Comparison of ENCODE assay signal across 12 cellular contexts in the genomic region with DNA sequence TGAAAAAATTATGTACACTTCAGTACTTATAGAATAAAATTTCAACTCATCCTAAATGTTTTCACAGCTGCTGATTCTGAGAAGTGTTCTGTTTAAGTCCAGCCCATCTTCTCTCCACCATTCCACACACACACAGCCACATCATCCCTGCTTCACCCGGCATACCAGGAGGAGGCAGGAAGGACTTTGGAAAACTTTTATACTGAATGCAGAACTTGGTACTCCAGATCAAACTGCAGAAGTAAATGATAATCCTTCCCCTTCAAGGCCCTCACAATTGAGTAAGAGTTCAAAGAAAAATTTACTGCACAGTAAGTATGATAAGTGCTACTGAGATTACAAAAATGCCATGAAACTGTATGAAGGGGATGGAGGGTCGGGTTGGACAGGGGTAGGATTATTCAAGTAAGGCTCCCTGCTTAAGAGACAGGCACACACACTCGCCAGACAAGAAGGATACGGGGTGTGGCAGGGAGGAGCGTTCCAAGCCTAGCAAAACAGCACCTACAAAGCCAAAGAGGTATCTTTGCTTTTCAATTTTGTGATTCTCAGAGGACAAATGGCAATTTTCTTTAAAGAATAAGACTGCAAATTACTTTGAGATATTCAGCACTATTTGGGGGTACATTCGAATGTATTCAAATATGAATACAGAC. TPM values are rescaled to one million over a fixed set of nuclear protein-coding genes. Genes with fewer than 3 reads are reported as not detected.
DNase-seq lines count a peak whose midpoint lies in the region; ATAC-seq, FAIRE-seq and TF ChIP-seq lines count a peak whose summit lies in the region.
"Had no signal": no experiment of that assay in that cellular context is flagged by ENCODE, and none has a peak within 500 bp of the region (broad histone marks: within the 10 kb centered on the region; RNA-seq: fewer than 3 reads in every experiment).

No MANE protein-coding gene starts in this region.

- H3K4me3 ChIP-seq in AG10803 (ENCODE audit: low read length) (no peak overlapping the region), GM23338 (peak overlapping the region; percentile 97), K562 (no peak overlapping the region), muscle layer of duodenum (ENCODE audit: low read depth in 1 of 2, low read length in 2 of 2) (peak overlapping the region; percentile 74 to 96)
- H3K4me3 ChIP-seq: cardiac muscle cell had no signal

- no peak for TF ChIP-seq EP300 in K562 (IDR thresholded peaks at IDR 0.05; ENCODE audit: low read length)

- ATAC-seq in GM23338 (no peak), K562 (0 out of 3 replicates have a peak, but pooled peaks have one; percentile 6), HG03520 (IDR thresholded peaks at IDR 0.05; ENCODE audit: unreplicated experiment) (no peak)

- in situ Hi-C loops in K562 (cut with MboI), result no loop called here

- POLR2A ChIA-PET in K562 (lab: Yijun Ruan, JAX), result interaction anchor here (0.7 kb wide), 1 partner anchor 90 kb away, joined by 3 read pairs; no protein-coding TSS in a partner anchor

- TF ChIP-seq POLR2A in K562 (conservative IDR thresholded peaks at IDR 0.05), result no peak

- peaks cover 2% of the 10 kb centered on the region; the same call in 1 of the 3 replicates for H3K9me3 Mint-ChIP-seq in GM23338

- BruUV-seq in K562 (replicated peaks; lab: Mats Ljungman, UMichigan), result no TSS peak

- H3K4me2 ChIP-seq in GM23338 (peak overlapping the region; percentile 94), K562 (ENCODE audit: insufficient read depth, low read length) (peak overlapping the region; percentile 48)

- peaks cover 55% of the 10 kb centered on the region for H3K4me1 Mint-ChIP-seq in GM23338

- peaks cover 68% of the 10 kb centered on the region for H3K79me2 ChIP-seq in GM23338 (replicated peaks; ENCODE audit: insufficient read depth)
- peaks cover 70% of the 10 kb centered on the region for H3K79me2 ChIP-seq in K562 (ENCODE audit: control insufficient read depth, insufficient read depth, low read length)

- no peaks in the 10 kb centered on the region for H3K27me3 Mint-ChIP-seq in GM23338 (ENCODE audit: insufficient read depth, low read depth, poor library complexity)

- no peaks in the 10 kb centered on the region for H3K9me1 ChIP-seq in K562 (ENCODE audit: control insufficient read depth, insufficient read depth, low read length)

- H3K9me2 ChIP-seq in GM23338 (ENCODE audit: insufficient read depth), result no peaks in the 10 kb centered on the region

- no peak overlapping the region for H3K27ac ChIP-seq in GM23338 (ENCODE audit: low read depth)
- H3K27ac ChIP-seq in K562 (ENCODE audit: extremely low read depth, low read depth, low read length), result no peak overlapping the region
- H3K27ac ChIP-seq in muscle layer of duodenum (ENCODE audit: low read length), result peak overlapping the region; percentile 97
- H3K27ac ChIP-seq: cardiac muscle cell had no signal

- TF ChIP-seq CTCF in AG10803 (conservative IDR thresholded peaks at IDR 0.05; ENCODE audit: low read length), result no peak
- TF ChIP-seq CTCF in GM23338 (conservative IDR thresholded peaks at IDR 0.05; ENCODE audit: low read depth in 2 of 2), result no peak
- no peak for TF ChIP-seq CTCF in K562 (IDR thresholded peaks at IDR 0.05 in 2 of 3, conservative IDR thresholded peaks at IDR 0.05 in 1 of 3; ENCODE audit: insufficient read depth in 2 of 3, low read depth in 1 of 3, low read length in 3 of 3)

- no peaks in the 10 kb centered on the region for H3K27me3 ChIP-seq in GM23338 (ENCODE audit: insufficient read depth)
- no peaks in the 10 kb centered on the region for H3K27me3 ChIP-seq in K562 (ENCODE audit: control insufficient read depth in 2 of 2, insufficient read depth in 2 of 2, low read length in 2 of 2)
- H3K27me3 ChIP-seq in muscle layer of duodenum (ENCODE audit: low read depth, low read length), result no peaks in the 10 kb centered on the region
- H3K27me3 ChIP-seq: cardiac muscle cell had no signal

- intact Hi-C loops in K562 (cut with micrococcal nuclease), result no loop called here

- peak overlapping the region; percentile 98; the same call in 2 of the 3 replicates for H3K4me3 Mint-ChIP-seq in GM23338

- H3K36me3 Mint-ChIP-seq in GM23338 (ENCODE audit: low read depth), result peaks cover 3% of the 10 kb centered on the region; the same call in 1 of the 3 replicates

- CTCF ChIA-PET in K562 (lab: Yijun Ruan, JAX; ENCODE audit: low intra/inter-chr PET ratio), result no interaction called here

- H3F3A ChIP-seq in GM23338 (replicated peaks; ENCODE audit: low read depth), result peaks cover 7% of the 10 kb centered on the region; the same call in 1 of the 2 replicates

- H3K9ac ChIP-seq in K562 (ENCODE audit: insufficient read depth in 1 of 2, low read depth in 2 of 2, low read length in 2 of 2), result no peak overlapping the region

- H4K20me1 ChIP-seq in GM23338 (replicated peaks; ENCODE audit: insufficient read depth), result peaks cover 19% of the 10 kb centered on the region
- peaks cover 17% of the 10 kb centered on the region for H4K20me1 ChIP-seq in K562 (replicated peaks; ENCODE audit: control insufficient read depth, insufficient read depth, low read length)

- 22% methylated on average over 6 of the region's 6 CpGs for WGBS in K562 (ENCODE audit: insufficient coverage, low coverage, missing lambda C conversion rate)

- no peaks in the 10 kb centered on the region for H3K36me3 ChIP-seq in GM23338 (ENCODE audit: insufficient read depth)
- no peaks in the 10 kb centered on the region for H3K36me3 ChIP-seq in K562 (ENCODE audit: control insufficient read depth, insufficient read depth, low read length)
- H3K36me3 ChIP-seq in muscle layer of duodenum (ENCODE audit: control insufficient read depth in 1 of 2, insufficient read depth in 2 of 2, low read length in 2 of 2), result no peaks in the 10 kb centered on the region
- H3K36me3 ChIP-seq: cardiac muscle cell had no signal

- no peak overlapping the region for H2AFZ ChIP-seq in GM23338
- no peak overlapping the region for H2AFZ ChIP-seq in K562 (ENCODE audit: low read depth, low read length)

- H3K4me1 ChIP-seq in GM23338 (ENCODE audit: insufficient read depth) (peaks cover 52% of the 10 kb centered on the region), K562 (replicated peaks in 1 of 2; ENCODE audit: control insufficient read depth in 2 of 2, insufficient read depth in 2 of 2, low read length in 2 of 2) (peaks cover 2 to 24% of the 10 kb centered on the region in 2 experiments; a peak in 4 of 5 replicates), muscle layer of duodenum (ENCODE audit: control insufficient read depth in 1 of 2, insufficient read depth in 2 of 2, low read length in 2 of 2) (peaks cover 22 to 25% of the 10 kb centered on the region in 2 donors)

- no peak overlapping the region for H3K27ac Mint-ChIP-seq in GM23338

- FAIRE-seq in K562 (lab: Jason Lieb, UNC), result no peak

- no peak for TF ChIP-seq RAD21 in K562 (CRISPR knock-in tag; conservative IDR thresholded peaks at IDR 0.05 in 1 of 2, IDR thresholded peaks at IDR 0.05 in 1 of 2)

- DNase-seq in AG10803 (ENCODE audit: low read depth), result peak; percentile 28
- no peak for DNase-seq in GM23338 (ENCODE audit: low spot score)
- DNase-seq in K562 (ENCODE audit: extremely low read depth in 1 of 4, low spot score in 3 of 4), result peak in 1 of 4 experiments; percentile 19
- DNase-seq in SW480 (ENCODE audit: low spot score), result no peak
- no peak for DNase-seq in UCSD-AML1 (lab: John Stamatoyannopoulos, UW; ENCODE audit: unreplicated experiment)
- no peak for DNase-seq in DMS153 treated with DMSO at 0.1 percent for 48 hours (lab: John Stamatoyannopoulos, UW; ENCODE audit: unreplicated experiment)
- DNase-seq: NCI-H187; stimulated activated CD4-positive, alpha-beta T cell treated with anti-CD3 and anti-CD28 coated beads, Interleukin-12 subunit alpha, Interleukin-12 subunit beta, amount 100 ng/mL, for 4 hours; T1000 had no signal

- H3K9me3 ChIP-seq in K562 (replicated peaks; ENCODE audit: control insufficient read depth, insufficient read depth, low read depth, low read length), result no peaks in the 10 kb centered on the region
- no peaks in the 10 kb centered on the region for H3K9me3 ChIP-seq in muscle layer of duodenum (ENCODE audit: control insufficient read depth in 1 of 2, low read length in 2 of 2)

TF ChIP-seq in GM23338, 12 proteins besides CTCF, POLR2A, EP300 and RAD21:
- no peak for TF ChIP-seq NANOG (IDR thresholded peaks at IDR 0.05; ENCODE audit: borderline replicate concordance)

TF ChIP-seq in K562, 482 proteins besides CTCF, POLR2A, EP300 and RAD21 (continues in another document):
- no peak for TF ChIP-seq TAF15 (IDR thresholded peaks at IDR 0.05; ENCODE audit: low read depth, low read length)
- no peak for TF ChIP-seq ZNF764 (CRISPR knock-in tag; IDR thresholded peaks at IDR 0.05; ENCODE audit: low read depth)
- TF ChIP-seq NCOR1 (IDR thresholded peaks at IDR 0.05), result no peak

RNA-seq across cellular contexts. Expression of a gene that starts 2.6 kb away (rescaled TPM):
- 32.5 and 39.3 TPM in 2 replicates for total RNA-seq in GM23338 (2014; rRNA removed; shearing (Covaris generic))
- 16.9 and 18.4 TPM in 2 replicates for polyA plus RNA-seq in GM23338 (2016; fragmentation: Nextera tagmentation; extraction: Ambion mirVana)
- 13.2 and 38.3 TPM in 2 replicates for total RNA-seq in K562 (2011; cell fraction: chromatin; rRNA removed; ENCODE audit: low replicate concordance)
- 9.5 and 10.5 TPM in 2 replicates for total RNA-seq in K562 (2011; cell fraction: nucleolus; rRNA removed)
- 21.6 and 39.0 TPM in 2 replicates for total RNA-seq in K562 (2011; cell fraction: nucleoplasm; rRNA removed)
- 7.8 and 8.9 TPM in 2 replicates for total RNA-seq in K562 (2014; rRNA removed)
- total RNA-seq in K562 (2014; rRNA removed; fragmentation: Illumina TruSeq; extraction: Trizol), result 17.2 and 18.1 TPM in 2 replicates
- 11.1 and 13.3 TPM in 2 replicates for total RNA-seq in K562 (2015; rRNA removed; fragmentation: Illumina TruSeq; extraction: Trizol)
- 12.7 and 13.1 TPM in 2 replicates for total RNA-seq in K562 (2021)
- polyA plus RNA-seq in K562 (2011; rRNA removed), result 13.8 and 20.5 TPM in 2 replicates
- polyA plus RNA-seq in K562 (2011; cell fraction: cytosol; rRNA removed), result 2.3 and 4.2 TPM in 2 replicates
- polyA plus RNA-seq in K562 (2011; cell fraction: nucleus; rRNA removed), result 7.5 and 8.8 TPM in 2 replicates
- 12.3 and 14.4 TPM in 2 replicates for polyA plus RNA-seq in K562 (2012)
- polyA plus RNA-seq in K562 (2014; fragmentation: Illumina TruSeq; extraction: Trizol), result 11.7 and 15.3 TPM in 2 replicates
- 1 to 10 TPM; 1.8 to 5.1 TPM for polyA plus RNA-seq in K562 (2014; fragmentation: Nextera tagmentation; extraction: Ambion mirVana)
- 11.0 and 14.0 TPM in 2 replicates for polyA plus RNA-seq in K562 (2014; rRNA removed)
- 18.9 and 19.8 TPM in 2 replicates for polyA minus RNA-seq in K562 (2011; rRNA and poly(A)+ RNA removed)
- 4.2 and 6.3 TPM in 2 replicates for polyA minus RNA-seq in K562 (2011; cell fraction: cytosol; rRNA and poly(A)+ RNA removed)
- 11.3 and 17.3 TPM in 2 replicates for polyA minus RNA-seq in K562 (2011; cell fraction: nucleus; rRNA and poly(A)+ RNA removed)

Comparison
In these comparisons a context has a peak if more than half of its experiments do, and no peak if none do; other contexts are left out.
1. H3K4me3 ChIP-seq: peak in GM23338 (single experiment) and muscle layer of duodenum (2 of 2); none in AG10803 (single experiment) and K562 (single experiment).